In the genomic region with DNA sequence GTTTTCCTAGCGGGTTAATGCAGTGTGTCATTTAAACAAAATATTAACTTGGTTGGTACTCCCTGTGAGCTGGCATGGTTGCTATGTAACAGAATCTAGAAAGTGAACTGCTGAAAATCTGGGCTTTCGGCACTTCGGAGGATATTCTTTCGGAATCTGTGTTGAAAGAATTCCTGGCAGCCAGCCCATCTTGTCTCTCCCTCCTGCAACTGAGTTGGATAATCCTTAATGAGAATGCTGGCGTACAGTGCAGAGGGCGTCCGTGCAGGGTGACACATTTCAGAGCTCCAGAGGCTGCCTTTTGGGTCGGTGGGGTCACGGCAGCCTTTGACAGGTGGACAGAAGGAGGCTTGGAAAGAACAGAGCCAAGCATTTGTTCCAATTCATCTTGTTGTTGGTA, we compare ENCODE assay signal across 13 cellular contexts. TPM values are rescaled to one million over a fixed set of nuclear protein-coding genes. Genes with fewer than 3 reads are reported as not detected.
DNase-seq lines count a peak whose midpoint lies in the region; ATAC-seq, FAIRE-seq and TF ChIP-seq lines count a peak whose summit lies in the region.
"Had no signal": no experiment of that assay in that cellular context is flagged by ENCODE, and none has a peak within 500 bp of the region (broad histone marks: within the 10 kb centered on the region; RNA-seq: fewer than 3 reads in every experiment).

No MANE protein-coding gene starts in this region.

- intact Hi-C loops in sciatic nerve (cut with DNase I), result no loop called here

- H3K27me3 ChIP-seq in HUES64 (ENCODE audit: insufficient read depth, low read length), result peaks cover 25% of the 10 kb centered on the region
- H3K27me3 ChIP-seq in bronchial epithelial cell (ENCODE audit: control insufficient read depth, insufficient read depth, low read length), result peaks cover 9% of the 10 kb centered on the region

- no peaks in the 10 kb centered on the region for H3K9me3 ChIP-seq in HUES64 (ENCODE audit: insufficient read depth, low read depth, low read length)
- H3K9me3 ChIP-seq: lower lobe of right lung had no signal

- no peak for TF ChIP-seq CTCF in bronchial epithelial cell (IDR thresholded peaks at IDR 0.05; ENCODE audit: insufficient read depth, low read length, severe bottlenecking)

- FAIRE-seq in bronchial epithelial cell (lab: Jason Lieb, UNC), result peak; percentile 7

- H3K4me3 ChIP-seq in HUES64 (ENCODE audit: low read length) (peak overlapping the region; percentile 18), bronchial epithelial cell (ENCODE audit: low read depth, low read length) (no peak overlapping the region)
- H3K4me3 ChIP-seq: lower lobe of right lung had no signal

- 40% methylated on average over 9 of the region's 9 CpGs for WGBS in HUES64

- H3K36me3 ChIP-seq in HUES64 (ENCODE audit: insufficient read depth, low read length), result no peaks in the 10 kb centered on the region; the same call in 1 of the 2 replicates
- H3K36me3 ChIP-seq in bronchial epithelial cell (ENCODE audit: control insufficient read depth, insufficient read depth, low read length), result no peaks in the 10 kb centered on the region
- H3K36me3 ChIP-seq: lower lobe of right lung had no signal

- peaks cover 48% of the 10 kb centered on the region for H3K4me1 ChIP-seq in HUES64 (ENCODE audit: insufficient read depth, low read length)
- H3K4me1 ChIP-seq: lower lobe of right lung had no signal

- ATAC-seq in sciatic nerve (peak; percentile 67), HG02981 (IDR thresholded peaks at IDR 0.05; ENCODE audit: unreplicated experiment) (no peak)
- ATAC-seq: lower lobe of right lung had no signal

- no peak for DNase-seq in bronchial epithelial cell (ENCODE audit: low read depth)
- peak; percentile 53 for DNase-seq in iris pigment epithelial cell (ENCODE audit: low read depth)
- peak; percentile 83 for DNase-seq in sciatic nerve (ENCODE audit: low spot score)
- DNase-seq in CD1c-positive myeloid dendritic cell (ENCODE audit: extremely low spot score), result no peak
- DNase-seq in DMS153 treated with DMSO at 0.1 percent for 48 hours (lab: John Stamatoyannopoulos, UW; ENCODE audit: unreplicated experiment), result no peak
- DNase-seq in NCI-H2227 (lab: John Stamatoyannopoulos, UW; ENCODE audit: unreplicated experiment), result no peak
- DNase-seq: activated CD4-positive, CD25-positive, alpha-beta regulatory T cell; DMS153; lower lobe of right lung; NCI-H1436 treated with DMSO at 0.1 percent for 48 hours had no signal

- no peak overlapping the region for H3K9ac ChIP-seq in HUES64 (ENCODE audit: low read depth, low read length)

- no peak overlapping the region for H3K27ac ChIP-seq in HUES64 (ENCODE audit: low read depth, low read length)
- H3K27ac ChIP-seq: HL-60, lower lobe of right lung had no signal

RNA-seq across cellular contexts. Expression of a gene that starts 3.6 kb away (rescaled TPM):
- polyA plus RNA-seq in HUES64 (2013, experiment 1 of 2), result 7.4 TPM
- polyA plus RNA-seq in HUES64 (2013, experiment 2 of 2), result 9.1 TPM
- total RNA-seq in bronchial epithelial cell, result 4.4 and 4.7 TPM in 2 replicates
- total RNA-seq in sciatic nerve, result 37.2 TPM

Comparison
In these comparisons a context has a peak if more than half of its experiments do, and no peak if none do; other contexts are left out.
1. DNase-seq: peak in iris pigment epithelial cell (single experiment) and sciatic nerve (single experiment); none in bronchial epithelial cell (single experiment), CD1c-positive myeloid dendritic cell (single experiment), DMS153 treated with DMSO at 0.1 percent for 48 hours (single experiment) and NCI-H2227 (single experiment).